ENCODE assay signal across 17 cellular contexts in genomic region chr1:205587576-205587975, GRCh38. TPM values are rescaled to one million over a fixed set of nuclear protein-coding genes. Genes with fewer than 3 reads are reported as not detected.
A peak's percentile ranks its signal among the peaks of the same experiment; 100 is the strongest.
DNase-seq lines count a peak whose midpoint lies in the region; ATAC-seq, FAIRE-seq and TF ChIP-seq lines count a peak whose summit lies in the region.
"Had no signal": no experiment of that assay in that cellular context is flagged by ENCODE, and none has a peak within 500 bp of the region (broad histone marks: within the 10 kb centered on the region; RNA-seq: fewer than 3 reads in every experiment).

No MANE protein-coding gene starts in this region.

- H3K27ac ChIP-seq in heart right ventricle (no peak overlapping the region), dorsolateral prefrontal cortex (peak overlapping the region in 37 of 59 donors; percentile 5 to 83 (median 46)), neural progenitor cell (no peak overlapping the region), pancreas (no peak overlapping the region)
- H3K27ac ChIP-seq: PC-9 had no signal

- H3K9me3 ChIP-seq in heart right ventricle (no peaks in the 10 kb centered on the region), neural progenitor cell (ENCODE audit: low read depth) (no peaks in the 10 kb centered on the region), pancreas (no peaks in the 10 kb centered on the region)

- peak; percentile 57 for DNase-seq in cardiac septum (ENCODE audit: low spot score)
- DNase-seq in heart right ventricle, result no peak
- DNase-seq in dorsolateral prefrontal cortex, result no peak
- DNase-seq in sciatic nerve (ENCODE audit: low spot score), result peak; percentile 44
- no peak for DNase-seq in neural progenitor cell (ENCODE audit: low spot score)
- DNase-seq in DMS53 (lab: John Stamatoyannopoulos, UW), result no peak
- DNase-seq in pancreas, result no peak
- no peak for DNase-seq in HTR-8/SVneo (ENCODE audit: insufficient read length, low spot score)
- DNase-seq: AML-193; CD4-positive, alpha-beta memory T cell; EL; KG1; NCI-H1092; NCI-H2107; NCI-H345; PC-9 had no signal

- H3K36me3 ChIP-seq in heart right ventricle (no peaks in the 10 kb centered on the region), neural progenitor cell (no peaks in the 10 kb centered on the region), pancreas (no peaks in the 10 kb centered on the region)

- H3K9me3 Mint-ChIP-seq in neural progenitor cell, result no peaks in the 10 kb centered on the region

- H4K20me1 ChIP-seq in neural progenitor cell (ENCODE audit: low read depth), result no peaks in the 10 kb centered on the region

- H2AFZ ChIP-seq in neural progenitor cell (replicated peaks), result no peak overlapping the region
- H2AFZ ChIP-seq: PC-9 had no signal

- H3K4me1 Mint-ChIP-seq in neural progenitor cell, result peaks cover 16% of the 10 kb centered on the region

- FAIRE-seq in pancreas (lab: Jason Lieb, UNC), result no peak
- no peak for FAIRE-seq in HTR-8/SVneo (lab: Jason Lieb, UNC)
- FAIRE-seq: H1 had no signal

- intact Hi-C loops in cardiac septum (cut with DNase I) (no loop called here), heart right ventricle (cut with DNase I) (loop anchor here in 3 of 10 donors (5.0 to 10.0 kb wide), 3 partner anchors 50 to 55 kb away; no protein-coding TSS in a partner anchor), dorsolateral prefrontal cortex (cut with DNase I) (loop anchor here in 1 of 2 donors (5.0 kb wide), 1 partner anchor 55 kb away; no protein-coding TSS in a partner anchor), sciatic nerve (cut with DNase I) (loop anchor here (5.0 kb wide), 1 partner anchor 60 kb away; no protein-coding TSS in a partner anchor), pancreas (cut with DNase I) (loop anchor here in 1 of 3 donors (10.0 kb wide), 1 partner anchor 53 kb away; no protein-coding TSS in a partner anchor)

- H3K9ac ChIP-seq in neural progenitor cell, result no peak overlapping the region

- no peaks in the 10 kb centered on the region for H3K79me2 ChIP-seq in neural progenitor cell (ENCODE audit: low read depth)

- H3K4me3 ChIP-seq in heart right ventricle, result no peak overlapping the region
- H3K4me3 ChIP-seq in dorsolateral prefrontal cortex, result no peak overlapping the region
- H3K4me3 ChIP-seq in neural progenitor cell, result no peak overlapping the region
- no peak overlapping the region for H3K4me3 ChIP-seq in pancreas
- H3K4me3 ChIP-seq: PC-9 had no signal

- H3F3A ChIP-seq in neural progenitor cell (ENCODE audit: low read depth), result no peaks in the 10 kb centered on the region

- TF ChIP-seq CTCF in heart right ventricle (IDR thresholded peaks at IDR 0.05), result no peak
- TF ChIP-seq CTCF in dorsolateral prefrontal cortex (IDR thresholded peaks at IDR 0.05 in 54 of 56, conservative IDR thresholded peaks at IDR 0.05 in 2 of 56; ENCODE audit: low read depth in 1 of 56, partially characterized antibody in 56 of 56), result no peak
- TF ChIP-seq CTCF in neural progenitor cell (IDR thresholded peaks at IDR 0.05), result no peak
- TF ChIP-seq CTCF in pancreas (IDR thresholded peaks at IDR 0.05), result no peak

- no peaks in the 10 kb centered on the region for H3K36me3 Mint-ChIP-seq in neural progenitor cell
- H3K36me3 Mint-ChIP-seq: CD4-positive, alpha-beta memory T cell had no signal

- H3K27me3 ChIP-seq in heart right ventricle, result no peaks in the 10 kb centered on the region
- no peaks in the 10 kb centered on the region for H3K27me3 ChIP-seq in dorsolateral prefrontal cortex
- H3K27me3 ChIP-seq in neural progenitor cell, result peaks cover 5% of the 10 kb centered on the region
- no peaks in the 10 kb centered on the region for H3K27me3 ChIP-seq in pancreas

- H3K4me1 ChIP-seq in heart right ventricle (peaks cover 0 to 30% (median 15%) of the 10 kb centered on the region in 9 donors), neural progenitor cell (no peaks in the 10 kb centered on the region), pancreas (peaks cover 0 to 11% (median 10%) of the 10 kb centered on the region in 3 donors)

- no peak overlapping the region for H3K27ac Mint-ChIP-seq in neural progenitor cell

- H3K4me2 ChIP-seq in neural progenitor cell, result no peak overlapping the region
- H3K4me2 ChIP-seq: PC-9 had no signal

- no peak overlapping the region for H3K4me3 Mint-ChIP-seq in neural progenitor cell
- H3K4me3 Mint-ChIP-seq: CD4-positive, alpha-beta memory T cell had no signal

- peaks cover 9% of the 10 kb centered on the region for H3K27me3 Mint-ChIP-seq in neural progenitor cell (ENCODE audit: insufficient read depth, low read depth)
- H3K27me3 Mint-ChIP-seq: CD4-positive, alpha-beta memory T cell had no signal

- no peak for ATAC-seq in heart right ventricle
- no peak for ATAC-seq in sciatic nerve
- no peak for ATAC-seq in pancreas

- 96 to 97% methylated on average over 4 of the region's 4 CpGs for WGBS in heart right ventricle, 2 donors
- WGBS in pancreas, 2 donors, result 90 to 100% methylated on average over 4 of the region's 4 CpGs

RNA-seq across cellular contexts. Expression of gene ELK4, which starts 44.2 kb away (rescaled TPM):
- total RNA-seq in cardiac septum (42.3 TPM), heart right ventricle (10 to 100 TPM; 34.2 to 45.6 (median 40.2) TPM), dorsolateral prefrontal cortex (10 to 100 TPM; 27.6 to 72.4 (median 41.6) TPM), sciatic nerve (72.1 TPM), neural progenitor cell (ENCODE audit: low replicate concordance) (24.9 and 36.6 TPM in 2 replicates), pancreas (10 to 100 TPM; 18.5 to 42.7 (median 26.6) TPM)
- polyA plus RNA-seq in heart right ventricle (1 to 10 TPM; 4.7 to 5.9 TPM), pancreas (1 to 10 TPM; 5.7 to 7.2 TPM)

Comparison
In these comparisons a context has a peak if more than half of its experiments do, and no peak if none do; other contexts are left out.
1. DNase-seq: peak in cardiac septum (single experiment) and sciatic nerve (single experiment); none in heart right ventricle (0 of 2), dorsolateral prefrontal cortex (0 of 10), neural progenitor cell (single experiment), DMS53 (single experiment), pancreas (0 of 6) and HTR-8/SVneo (single experiment).
2. H3K27ac ChIP-seq: peak in dorsolateral prefrontal cortex (37 of 59); none in heart right ventricle (0 of 10), neural progenitor cell (single experiment) and pancreas (0 of 4).